30 cellular contexts compared by ENCODE assay signal in genomic region chr12:67562513-67563287, GRCh38.
"Had no signal": no experiment of that assay in that cellular context is flagged by ENCODE, and none has a peak within 500 bp of the region (broad histone marks: within the 10 kb centered on the region; RNA-seq: fewer than 3 reads in every experiment).

No MANE protein-coding gene starts in this region.

- ATAC-seq: activated CD4-positive, CD25-positive, alpha-beta regulatory T cell treated with anti-CD3 and anti-CD28 coated beads, Interleukin-2, amount 50 U/mL, for 24 hours; gastroesophageal sphincter; left cardiac atrium; sciatic nerve; stimulated activated memory B cell treated with anti-CD40 and anti-IgM and Interleukin-4, amounts not matched to agents 10 μg/mL and 1 μg/mL and 100 μg/mL, for 72 hours; upper lobe of right lung had no signal

- FAIRE-seq: keratinocyte had no signal

- DNase-seq: activated CD4-positive, alpha-beta memory T cell treated with anti-CD3 and anti-CD28 coated beads, Interleukin-2, amount 10 ng/mL, durations not matched to agents 7 days and 5 days; activated CD4-positive, alpha-beta T cell treated with anti-CD3 and anti-CD28 coated beads, Interleukin-2, amount 10 ng/mL, durations not matched to agents 24 days and 14 days; activated CD8-positive, alpha-beta memory T cell treated with anti-CD3 and anti-CD28 coated beads, Interleukin-2, amount 50 U/mL, for 48 hours; activated gamma-delta T cell treated with Interleukin-2 at 50 U/mL for 16 hours; activated naive CD4-positive, alpha-beta T cell treated with anti-CD3 and anti-CD28 coated beads, Interleukin-2, amount 50 U/mL, for 16 hours; activated T-cell treated with anti-CD3 and anti-CD28 coated beads, Interleukin-2, amount 50 U/mL, for 24 hours; amygdala; dorsolateral prefrontal cortex; effector memory CD4-positive, alpha-beta T cell; hippocampal formation; left cardiac atrium; mammary epithelial cell; naive B cell; nephron progenitor cell; retina; stimulated activated CD4-positive, alpha-beta T cell treated with anti-CD3 and anti-CD28 coated beads, Interleukin-4, amount 100 ng/mL, for 24 hours; T-helper 9 cell; tibial artery; upper lobe of right lung; WERI-Rb-1 had no signal

- H3K27me3 ChIP-seq: breast epithelium, dorsolateral prefrontal cortex, gastroesophageal sphincter, neutrophil, suprapubic skin, tibial artery, upper lobe of right lung had no signal

- H3K4me1 ChIP-seq: breast epithelium, gastroesophageal sphincter, suprapubic skin, tibial artery, upper lobe of right lung had no signal

- H3K9me3 ChIP-seq: neutrophil had no signal

- H3K27ac ChIP-seq: breast epithelium, coronary artery, dorsolateral prefrontal cortex, gastroesophageal sphincter, neutrophil, skin epidermis, suprapubic skin, tibial artery, upper lobe of right lung, WERI-Rb-1 had no signal

- H3K4me3 ChIP-seq: breast epithelium, coronary artery, dorsolateral prefrontal cortex, gastroesophageal sphincter, skin epidermis, suprapubic skin, tibial artery, upper lobe of right lung had no signal

- H3K36me3 ChIP-seq: breast epithelium, gastroesophageal sphincter, neutrophil, suprapubic skin, tibial artery, upper lobe of right lung, WERI-Rb-1 had no signal
